ENCODE assay signal across 8 cellular contexts in the genomic region with DNA sequence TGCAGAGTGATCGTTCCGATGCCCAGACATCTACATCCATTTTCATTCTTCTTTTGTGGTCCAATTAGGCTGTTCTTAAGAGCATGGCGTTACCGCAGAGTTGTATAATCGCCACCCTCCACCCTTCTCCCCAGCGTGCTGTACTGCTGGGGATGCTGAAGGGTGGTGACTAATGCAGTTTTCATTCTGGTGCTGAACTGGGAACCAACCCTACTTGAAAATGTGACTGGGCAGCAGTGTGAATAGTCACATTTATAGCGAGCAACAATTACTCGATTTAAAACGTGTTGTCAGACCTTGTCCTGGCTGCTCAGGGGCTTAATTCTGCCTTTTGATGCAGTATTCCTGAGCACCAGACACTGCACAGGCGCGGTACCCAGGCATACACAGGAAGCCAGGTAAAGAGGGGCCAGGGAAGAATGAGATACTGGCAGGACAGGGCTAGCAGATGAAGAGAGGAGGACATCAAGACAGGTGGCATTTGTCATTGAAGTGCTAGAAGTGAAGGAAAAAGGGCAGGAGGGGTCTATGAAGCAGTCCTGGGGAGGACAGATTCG. TPM values are rescaled to one million over a fixed set of nuclear protein-coding genes. Genes with fewer than 3 reads are reported as not detected.
DNase-seq lines count a peak whose midpoint lies in the region; ATAC-seq and TF ChIP-seq lines count a peak whose summit lies in the region.

No MANE protein-coding gene starts in this region.

- WGBS in liver: 19% methylated on average over 12 of the region's 12 CpGs
- WGBS in suprapubic skin: 20% methylated on average over 12 of the region's 12 CpGs

- no peaks in the 10 kb centered on the region for H3K27me3 Mint-ChIP-seq in T-helper 1 cell treated with Interleukin-12 subunit alpha and Interleukin-12 subunit beta and Interleukin-4 antibody, amounts not matched to agents 30 μg/mL and 1 μg/mL, for 36 hours (ENCODE audit: low read depth)
- no peaks in the 10 kb centered on the region for H3K27me3 Mint-ChIP-seq in chondrocyte (ENCODE audit: low read depth)

- no peaks in the 10 kb centered on the region for H3K9me3 ChIP-seq in liver (ENCODE audit: control insufficient read depth in 4 of 4, low read length in 3 of 4)
- no peaks in the 10 kb centered on the region for H3K9me3 ChIP-seq in suprapubic skin

- peak overlapping the region; percentile 53 to 77 for H3K9ac ChIP-seq in liver (ENCODE audit: low read depth in 1 of 2, low read length in 2 of 2)

- H3K4me3 Mint-ChIP-seq in T-helper 1 cell treated with Interleukin-12 subunit alpha and Interleukin-12 subunit beta and Interleukin-4 antibody, amounts not matched to agents 30 μg/mL and 1 μg/mL, for 36 hours: peak overlapping the region; percentile 90
- H3K4me3 Mint-ChIP-seq in chondrocyte (ENCODE audit: unreplicated experiment): peak overlapping the region; percentile 83

- peak overlapping the region; percentile 96 to 100 for H3K27ac ChIP-seq in liver (ENCODE audit: low read depth in 1 of 2, low read length in 2 of 2)
- peak overlapping the region; percentile 97 for H3K27ac ChIP-seq in suprapubic skin

- TF ChIP-seq POLR2A in suprapubic skin (IDR thresholded peaks at IDR 0.05): no peak

- peaks cover 7 to 24% (median 20%) of the 10 kb centered on the region in 4 donors for H3K4me1 ChIP-seq in liver (ENCODE audit: control insufficient read depth in 4 of 4, insufficient read depth in 4 of 4, low read length in 3 of 4)
- peaks cover 26% of the 10 kb centered on the region for H3K4me1 ChIP-seq in suprapubic skin

- no peak for TF ChIP-seq EP300 in suprapubic skin (IDR thresholded peaks at IDR 0.05)

- H3K9me3 Mint-ChIP-seq in T-helper 1 cell treated with Interleukin-12 subunit alpha and Interleukin-12 subunit beta and Interleukin-4 antibody, amounts not matched to agents 30 μg/mL and 1 μg/mL, for 36 hours: no peaks in the 10 kb centered on the region
- no peaks in the 10 kb centered on the region for H3K9me3 Mint-ChIP-seq in chondrocyte (ENCODE audit: low read depth)

- peaks cover 32% of the 10 kb centered on the region for H3K4me1 Mint-ChIP-seq in T-helper 1 cell treated with Interleukin-12 subunit alpha and Interleukin-12 subunit beta and Interleukin-4 antibody, amounts not matched to agents 30 μg/mL and 1 μg/mL, for 36 hours (ENCODE audit: low read depth)
- H3K4me1 Mint-ChIP-seq in chondrocyte (ENCODE audit: low read depth): peaks cover 32% of the 10 kb centered on the region

- H3K4me3 ChIP-seq in liver (ENCODE audit: low read depth in 1 of 3, low read length in 3 of 3) (peak overlapping the region; percentile 86 to 97 (median 96)), suprapubic skin (peak overlapping the region; percentile 79)

- peaks cover 12% of the 10 kb centered on the region for H3K36me3 Mint-ChIP-seq in T-helper 1 cell treated with Interleukin-12 subunit alpha and Interleukin-12 subunit beta and Interleukin-4 antibody, amounts not matched to agents 30 μg/mL and 1 μg/mL, for 36 hours (ENCODE audit: low read depth)
- H3K36me3 Mint-ChIP-seq in chondrocyte (ENCODE audit: low read depth): peaks cover 5% of the 10 kb centered on the region

- peaks cover 0 to 10% (median 6%) of the 10 kb centered on the region in 4 donors for H3K36me3 ChIP-seq in liver (ENCODE audit: control insufficient read depth in 4 of 4, insufficient read depth in 3 of 4, low read depth in 1 of 4, low read length in 3 of 4)
- no peaks in the 10 kb centered on the region for H3K36me3 ChIP-seq in suprapubic skin

- TF ChIP-seq RAD21 in liver (IDR thresholded peaks at IDR 0.05): no peak

- H3K27ac Mint-ChIP-seq in T-helper 1 cell treated with Interleukin-12 subunit alpha and Interleukin-12 subunit beta and Interleukin-4 antibody, amounts not matched to agents 30 μg/mL and 1 μg/mL, for 36 hours: peak overlapping the region; percentile 97
- peak overlapping the region; percentile 97 for H3K27ac Mint-ChIP-seq in chondrocyte (ENCODE audit: unreplicated experiment)

- no peak for DNase-seq in T-helper 1 cell
- peak; percentile 9 for DNase-seq in NOMO-1 treated with dmso at 0.1 percent for 144 hours (lab: John Stamatoyannopoulos, UW; ENCODE audit: unreplicated experiment)
- no peak for DNase-seq in chondrocyte (ENCODE audit: low spot score)
- no peak for DNase-seq in suprapubic skin (ENCODE audit: low spot score in 2 of 2)
- no peak for DNase-seq in middle frontal gyrus (ENCODE audit: extremely low spot score, low spot score)

- peak; percentile 10 for ATAC-seq in HG02610 (IDR thresholded peaks at IDR 0.05; ENCODE audit: unreplicated experiment)

- H3K27me3 ChIP-seq in liver (ENCODE audit: control insufficient read depth in 4 of 4, insufficient read depth in 4 of 4, low read length in 3 of 4): no peaks in the 10 kb centered on the region
- H3K27me3 ChIP-seq in suprapubic skin: no peaks in the 10 kb centered on the region

- TF ChIP-seq CTCF in chondrocyte (IDR thresholded peaks at IDR 0.05): no peak
- TF ChIP-seq CTCF in liver (IDR thresholded peaks at IDR 0.05; ENCODE audit: low read depth, low read length, missing input control): no peak
- TF ChIP-seq CTCF in suprapubic skin (IDR thresholded peaks at IDR 0.05): no peak

TF ChIP-seq in liver, 16 proteins besides CTCF, POLR2A, EP300 and RAD21:
- no peak for TF ChIP-seq JUND (IDR thresholded peaks at IDR 0.05)
- no peak for TF ChIP-seq GABPA (IDR thresholded peaks at IDR 0.05 in 1 of 2, conservative IDR thresholded peaks at IDR 0.05 in 1 of 2)
- TF ChIP-seq SP1 (IDR thresholded peaks at IDR 0.05): no peak
- no peak for TF ChIP-seq HNF4A (conservative IDR thresholded peaks at IDR 0.05)
- no peak for TF ChIP-seq EGR1 (IDR thresholded peaks at IDR 0.05; ENCODE audit: low read depth in 2 of 2)
- TF ChIP-seq, protein P1, sequence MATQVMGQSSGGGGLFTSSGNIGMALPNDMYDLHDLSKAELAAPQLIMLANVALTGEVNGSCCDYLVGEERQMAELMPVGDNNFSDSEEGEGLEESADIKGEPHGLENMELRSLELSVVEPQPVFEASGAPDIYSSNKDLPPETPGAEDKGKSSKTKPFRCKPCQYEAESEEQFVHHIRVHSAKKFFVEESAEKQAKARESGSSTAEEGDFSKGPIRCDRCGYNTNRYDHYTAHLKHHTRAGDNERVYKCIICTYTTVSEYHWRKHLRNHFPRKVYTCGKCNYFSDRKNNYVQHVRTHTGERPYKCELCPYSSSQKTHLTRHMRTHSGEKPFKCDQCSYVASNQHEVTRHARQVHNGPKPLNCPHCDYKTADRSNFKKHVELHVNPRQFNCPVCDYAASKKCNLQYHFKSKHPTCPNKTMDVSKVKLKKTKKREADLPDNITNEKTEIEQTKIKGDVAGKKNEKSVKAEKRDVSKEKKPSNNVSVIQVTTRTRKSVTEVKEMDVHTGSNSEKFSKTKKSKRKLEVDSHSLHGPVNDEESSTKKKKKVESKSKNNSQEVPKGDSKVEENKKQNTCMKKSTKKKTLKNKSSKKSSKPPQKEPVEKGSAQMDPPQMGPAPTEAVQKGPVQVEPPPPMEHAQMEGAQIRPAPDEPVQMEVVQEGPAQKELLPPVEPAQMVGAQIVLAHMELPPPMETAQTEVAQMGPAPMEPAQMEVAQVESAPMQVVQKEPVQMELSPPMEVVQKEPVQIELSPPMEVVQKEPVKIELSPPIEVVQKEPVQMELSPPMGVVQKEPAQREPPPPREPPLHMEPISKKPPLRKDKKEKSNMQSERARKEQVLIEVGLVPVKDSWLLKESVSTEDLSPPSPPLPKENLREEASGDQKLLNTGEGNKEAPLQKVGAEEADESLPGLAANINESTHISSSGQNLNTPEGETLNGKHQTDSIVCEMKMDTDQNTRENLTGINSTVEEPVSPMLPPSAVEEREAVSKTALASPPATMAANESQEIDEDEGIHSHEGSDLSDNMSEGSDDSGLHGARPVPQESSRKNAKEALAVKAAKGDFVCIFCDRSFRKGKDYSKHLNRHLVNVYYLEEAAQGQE (IDR thresholded peaks at IDR 0.05): peak; percentile 2
- TF ChIP-seq, protein P2, sequence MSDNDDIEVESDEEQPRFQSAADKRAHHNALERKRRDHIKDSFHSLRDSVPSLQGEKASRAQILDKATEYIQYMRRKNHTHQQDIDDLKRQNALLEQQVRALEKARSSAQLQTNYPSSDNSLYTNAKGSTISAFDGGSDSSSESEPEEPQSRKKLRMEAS (IDR thresholded peaks at IDR 0.05): no peak
TF ChIP-seq in liver: peak in this region for 1.

RNA-seq across cellular contexts. Expression of a gene that starts 0.7 kb away (rescaled TPM):
- total RNA-seq in chondrocyte: 24.1 to 29.2 TPM (median 25.1 TPM) in 3 replicates
- 10 to 100 TPM; 26.6 to 43.2 TPM for total RNA-seq in liver
- polyA plus RNA-seq in liver: 10 to 100 TPM; 27.4 to 28.2 TPM
- total RNA-seq in suprapubic skin: 10 to 100 TPM; 33.0 to 38.0 (median 33.9) TPM

RNA-seq across cellular contexts. Expression of a gene that starts 23.6 kb away (rescaled TPM):
- total RNA-seq in chondrocyte (0.48 TPM in 1 of 3 replicates, not detected in the others), liver (under 1 TPM; 0.42 to 0.67 TPM), suprapubic skin (1 to 10 TPM in 1 of 4 donors, under 1 TPM in 1, not detected in 2; 0.34 to 7.6 TPM)
- under 1 TPM; 0.07 to 0.26 TPM for polyA plus RNA-seq in liver
